In the genomic region with DNA sequence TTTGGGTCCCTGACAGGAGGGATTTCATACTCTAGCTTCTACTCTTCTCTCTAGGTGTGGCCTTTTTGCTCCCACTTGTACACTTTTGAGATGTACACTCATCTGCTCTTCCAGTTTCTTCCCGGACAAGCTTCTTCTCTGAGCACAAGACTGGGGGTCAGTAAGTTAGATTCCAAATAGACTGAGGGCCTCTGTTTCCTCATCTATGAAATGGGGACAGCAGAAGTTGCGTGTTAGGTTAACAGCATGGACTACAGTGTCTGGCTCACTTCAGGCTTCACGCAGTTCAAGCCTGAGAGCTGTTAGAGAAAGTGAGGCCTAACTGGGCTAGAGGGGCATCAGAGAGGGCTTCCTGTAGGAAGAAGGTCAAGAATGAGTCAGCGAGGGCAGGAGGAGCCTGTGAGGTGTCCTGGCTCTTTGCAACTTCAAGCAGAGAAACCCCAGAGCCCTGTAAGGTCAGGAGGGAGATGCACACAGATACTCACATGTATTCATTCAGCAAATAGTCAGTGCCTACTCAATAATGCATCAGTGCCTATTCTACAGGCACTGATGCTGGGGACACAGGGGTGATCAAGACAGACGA, we compare ENCODE assay signal across 2 cellular contexts.
A peak's percentile ranks its signal among the peaks of the same experiment; 100 is the strongest.
TF ChIP-seq lines count a peak whose summit lies in the region.

No MANE protein-coding gene starts in this region.

TF ChIP-seq in HepG2, 621 proteins besides CTCF, POLR2A, EP300 and RAD21:
- TF ChIP-seq ZNF629 (CRISPR knock-in tag; conservative IDR thresholded peaks at IDR 0.05), result peak; percentile 65
- TF ChIP-seq, protein P1, sequence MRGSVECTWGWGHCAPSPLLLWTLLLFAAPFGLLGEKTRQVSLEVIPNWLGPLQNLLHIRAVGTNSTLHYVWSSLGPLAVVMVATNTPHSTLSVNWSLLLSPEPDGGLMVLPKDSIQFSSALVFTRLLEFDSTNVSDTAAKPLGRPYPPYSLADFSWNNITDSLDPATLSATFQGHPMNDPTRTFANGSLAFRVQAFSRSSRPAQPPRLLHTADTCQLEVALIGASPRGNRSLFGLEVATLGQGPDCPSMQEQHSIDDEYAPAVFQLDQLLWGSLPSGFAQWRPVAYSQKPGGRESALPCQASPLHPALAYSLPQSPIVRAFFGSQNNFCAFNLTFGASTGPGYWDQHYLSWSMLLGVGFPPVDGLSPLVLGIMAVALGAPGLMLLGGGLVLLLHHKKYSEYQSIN (CRISPR knock-in tag; IDR thresholded peaks at IDR 0.05; ENCODE audit: borderline replicate concordance), result no peak
TF ChIP-seq in HepG2: peak in this region for 1.

TF ChIP-seq in endothelial cell of umbilical vein, 7 proteins besides CTCF, POLR2A, EP300 and RAD21:
- TF ChIP-seq EZH2 (IDR thresholded peaks at IDR 0.05; ENCODE audit: borderline replicate concordance, low read depth, low read length, severe bottlenecking), result no peak
- TF ChIP-seq GATA2 (IDR thresholded peaks at IDR 0.05; ENCODE audit: insufficient read depth, insufficient read length, low read depth, low read length), result no peak
- peak; percentile 36 for TF ChIP-seq FOS (IDR thresholded peaks at IDR 0.05; ENCODE audit: borderline replicate concordance, insufficient read depth, low read length)
